ENCODE assay signal across 19 cellular contexts in genomic region chr18:12692206-12692605, GRCh38.
"Had no signal": no experiment of that assay in that cellular context is flagged by ENCODE, and none has a peak within 500 bp of the region (broad histone marks: within the 10 kb centered on the region; RNA-seq: fewer than 3 reads in every experiment).

No MANE protein-coding gene starts in this region.

- ATAC-seq: left lung had no signal

- H3K27me3 Mint-ChIP-seq: activated naive CD4-positive, alpha-beta T cell treated with anti-CD3 and anti-CD28 coated beads, Interleukin-2, amount 50 U/mL, for 24 hours had no signal

- H3K9me3 ChIP-seq: left lung, SK-N-SH, tibial nerve had no signal

- H3K4me1 Mint-ChIP-seq: nephron progenitor cell had no signal

- H3K4me3 Mint-ChIP-seq: activated naive CD4-positive, alpha-beta T cell treated with anti-CD3 and anti-CD28 coated beads, Interleukin-2, amount 50 U/mL, for 24 hours; nephron progenitor cell had no signal

- H3K9me3 Mint-ChIP-seq: activated naive CD4-positive, alpha-beta T cell treated with anti-CD3 and anti-CD28 coated beads, Interleukin-2, amount 50 U/mL, for 24 hours; nephron progenitor cell had no signal

- DNase-seq: activated T-cell treated with anti-CD3 and anti-CD28 coated beads for 4 hours; effector CD4-positive, alpha-beta T cell; foreskin melanocyte; glutamatergic neuron; hippocampal formation; islet precursor cell; left lung; mammary epithelial cell; midbrain; nephron progenitor cell; nucleus accumbens; SK-N-SH; stimulated activated CD4-positive, alpha-beta T cell treated with anti-CD3 and anti-CD28 coated beads, Interleukin-12 subunit alpha, Interleukin-12 subunit beta, amount 100 ng/mL, for 4 hours; stimulated activated CD4-positive, alpha-beta T cell treated with anti-CD3 and anti-CD28 coated beads, Interleukin-1b, Interleukin-23, amount 100 ng/mL, for 48 hours; stimulated activated CD8-positive, alpha-beta memory T cell treated with anti-CD3 and anti-CD28 coated beads, Interleukin-4, amount 100 ng/mL, for 48 hours; stimulated activated naive CD4-positive, alpha-beta T cell treated with Interleukin-2 at 50 U/mL for 16 hours had no signal

- H3K27ac ChIP-seq: epithelial cell of prostate, left lung, tibial nerve had no signal

- H3K27me3 ChIP-seq: left lung, tibial nerve had no signal
